In genomic region chr15:86329311-86330013, GRCh38 we compare ENCODE assay signal across 1 cellular context.
TF ChIP-seq lines count a peak whose summit lies in the region.

No MANE protein-coding gene starts in this region.

TF ChIP-seq in IMR-90, 13 proteins besides CTCF, POLR2A, EP300 and RAD21 (continued from another document):
- no peak for TF ChIP-seq MAZ (IDR thresholded peaks at IDR 0.05; ENCODE audit: borderline replicate concordance, low read depth, low read length)
